ENCODE assay signal across 8 cellular contexts in the genomic region with DNA sequence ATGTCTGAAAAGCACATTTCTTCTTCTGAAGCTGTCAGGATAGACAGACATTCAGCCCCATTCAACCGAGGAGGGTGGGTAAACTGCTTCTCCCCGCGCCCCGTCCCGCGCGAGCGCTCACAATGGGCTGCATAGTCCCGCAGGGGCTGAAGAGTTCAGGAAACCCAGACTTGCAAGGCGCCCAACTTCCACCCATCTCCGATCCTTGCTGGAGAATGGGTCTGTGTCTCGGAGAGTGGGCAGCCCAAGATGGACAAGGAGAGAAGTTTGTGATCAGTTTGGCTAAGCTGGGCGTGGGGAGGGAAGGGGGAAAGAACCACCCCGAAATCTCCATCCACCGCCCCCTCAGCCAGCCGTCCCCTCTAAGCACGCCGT. TPM values are rescaled to one million over a fixed set of nuclear protein-coding genes. Genes with fewer than 3 reads are reported as not detected.
A peak's percentile ranks its signal among the peaks of the same experiment; 100 is the strongest.
DNase-seq lines count a peak whose midpoint lies in the region; ATAC-seq and TF ChIP-seq lines count a peak whose summit lies in the region.

No MANE protein-coding gene starts in this region.

- H3K9me3 Mint-ChIP-seq in activated naive CD4-positive, alpha-beta T cell treated with anti-CD3 and anti-CD28 coated beads, Interleukin-2, amount 50 U/mL, for 72 hours = no peaks in the 10 kb centered on the region

- H3K9ac ChIP-seq in trophoblast cell (ENCODE audit: low read length) = peak overlapping the region; percentile 71

- DNase-seq in GM12865 (ENCODE audit: low read depth) (peak; percentile 7), Right ventricle myocardium superior (peak; percentile 39), trophoblast cell (peak in 1 of 2 donors; percentile 23), NCI-H446 treated with DMSO at 0.1 percent for 48 hours (lab: John Stamatoyannopoulos, UW) (no peak), SHP77 treated with DMSO at 0.1 percent for 48 hours (lab: John Stamatoyannopoulos, UW) (no peak), 8988T (no peak)
- peak in 1 of 2 donors; percentile 3 for DNase-seq in activated naive CD4-positive, alpha-beta T cell treated with anti-CD3 and anti-CD28 coated beads, Interleukin-2, amount 50 U/mL, for 72 hours (ENCODE audit: low spot score in 2 of 2)

- H3K18ac ChIP-seq in trophoblast cell (ENCODE audit: low read length) = peak overlapping the region; percentile 73

- peak overlapping the region in 1 of 2 donors; percentile 81 for H3K27ac Mint-ChIP-seq in activated naive CD4-positive, alpha-beta T cell treated with anti-CD3 and anti-CD28 coated beads, Interleukin-2, amount 50 U/mL, for 72 hours

- H3K9me3 ChIP-seq in trophoblast cell (ENCODE audit: insufficient read depth, low read depth, low read length) = no peaks in the 10 kb centered on the region

- H4K12ac ChIP-seq in trophoblast cell (ENCODE audit: low read depth, low read length) = peak overlapping the region; percentile 22

- no peaks in the 10 kb centered on the region for H3K4me1 ChIP-seq in trophoblast cell (ENCODE audit: control insufficient read depth in 1 of 2, insufficient read depth in 2 of 2, low read length in 2 of 2)

- H4K91ac ChIP-seq in trophoblast cell (ENCODE audit: low read depth, low read length) = peak overlapping the region; percentile 63

- no peak overlapping the region for H3K23ac ChIP-seq in trophoblast cell (ENCODE audit: low read length)

- H3K36me3 Mint-ChIP-seq in activated naive CD4-positive, alpha-beta T cell treated with anti-CD3 and anti-CD28 coated beads, Interleukin-2, amount 50 U/mL, for 72 hours = peaks cover 12 to 18% of the 10 kb centered on the region in 2 donors

- intact Hi-C loops in Right ventricle myocardium superior (cut with DNase I) = no loop called here

- H3K4me2 ChIP-seq in trophoblast cell (ENCODE audit: low read length) = peak overlapping the region; percentile 89

- peak overlapping the region; percentile 34 for H2BK5ac ChIP-seq in trophoblast cell (ENCODE audit: low read depth, low read length, poor library complexity)

- H2BK12ac ChIP-seq in trophoblast cell (ENCODE audit: low read length) = no peak overlapping the region

- no CpG with 5 or more reads among the region's 18 CpGs for WGBS in trophoblast cell (ENCODE audit: extremely low coverage, insufficient coverage, insufficient read length)

- H3K79me1 ChIP-seq in trophoblast cell (ENCODE audit: low read length) = peaks cover 10% of the 10 kb centered on the region

- peak overlapping the region; percentile 41 for H3K14ac ChIP-seq in trophoblast cell (ENCODE audit: low read length)

- peak overlapping the region; percentile 64 for H4K8ac ChIP-seq in trophoblast cell (ENCODE audit: low read depth, low read length)

- peak overlapping the region; percentile 85 for H2AFZ ChIP-seq in trophoblast cell (ENCODE audit: insufficient read depth, low read length, poor library complexity)

- H3K79me2 ChIP-seq in trophoblast cell (ENCODE audit: control insufficient read depth, insufficient read depth, low read length, poor library complexity) = peaks cover 9% of the 10 kb centered on the region

- H3K27ac ChIP-seq in trophoblast cell (ENCODE audit: low read depth, low read length) = peak overlapping the region; percentile 69

- peak overlapping the region; percentile 43 for H3K4ac ChIP-seq in trophoblast cell (ENCODE audit: low read depth, low read length)

- peak; percentile 10 for ATAC-seq in HG03354 (IDR thresholded peaks at IDR 0.05; ENCODE audit: poor library complexity, severe bottlenecking, unreplicated experiment)
- ATAC-seq in activated naive CD4-positive, alpha-beta T cell treated with anti-CD3 and anti-CD28 coated beads, Interleukin-2, amount 50 U/mL, for 72 hours = peak; percentile 9 to 13
- peak; percentile 47 for ATAC-seq in Right ventricle myocardium superior (ENCODE audit: poor library complexity)

- peak overlapping the region; percentile 65 for H3K4me3 ChIP-seq in GM12865 (ENCODE audit: low read depth, low read length)
- peak overlapping the region; percentile 83 for H3K4me3 ChIP-seq in trophoblast cell (ENCODE audit: low read depth, low read length)

- no peaks in the 10 kb centered on the region for H3K27me3 ChIP-seq in trophoblast cell (ENCODE audit: insufficient read depth, low read length)

- H2BK120ac ChIP-seq in trophoblast cell (ENCODE audit: insufficient read depth, low read length, poor library complexity) = no peak overlapping the region

- no peak overlapping the region for H2AK5ac ChIP-seq in trophoblast cell (ENCODE audit: low read length)

- TF ChIP-seq CTCF in GM12865 (IDR thresholded peaks at IDR 0.05; ENCODE audit: insufficient read depth, low read depth, low read length, missing control alignments) = no peak

- no peaks in the 10 kb centered on the region for H3K36me3 ChIP-seq in trophoblast cell (ENCODE audit: control insufficient read depth in 1 of 2, insufficient read depth in 2 of 2, low read length in 2 of 2)

RNA-seq across cellular contexts. Expression of a gene that starts 0.7 kb away (rescaled TPM):
- 1 to 10 TPM; 1.7 to 6.2 TPM for total RNA-seq in activated naive CD4-positive, alpha-beta T cell treated with anti-CD3 and anti-CD28 coated beads, Interleukin-2, amount 50 U/mL, for 72 hours
- total RNA-seq in Right ventricle myocardium superior = 18.6 TPM
- 16.1 and 16.4 TPM in 2 replicates for polyA plus RNA-seq in trophoblast cell (2013)

Comparison
In these comparisons a context has a peak if more than half of its experiments do, and no peak if none do; other contexts are left out.
1. DNase-seq: peak in GM12865 (single experiment) and Right ventricle myocardium superior (single experiment); none in NCI-H446 treated with DMSO at 0.1 percent for 48 hours (single experiment), SHP77 treated with DMSO at 0.1 percent for 48 hours (single experiment) and 8988T (single experiment).
2. Peak in every context shown above with its lines, with median percentiles within 50 percentile points of each other: ATAC-seq.